8 cellular contexts compared by ENCODE assay signal in the genomic region with DNA sequence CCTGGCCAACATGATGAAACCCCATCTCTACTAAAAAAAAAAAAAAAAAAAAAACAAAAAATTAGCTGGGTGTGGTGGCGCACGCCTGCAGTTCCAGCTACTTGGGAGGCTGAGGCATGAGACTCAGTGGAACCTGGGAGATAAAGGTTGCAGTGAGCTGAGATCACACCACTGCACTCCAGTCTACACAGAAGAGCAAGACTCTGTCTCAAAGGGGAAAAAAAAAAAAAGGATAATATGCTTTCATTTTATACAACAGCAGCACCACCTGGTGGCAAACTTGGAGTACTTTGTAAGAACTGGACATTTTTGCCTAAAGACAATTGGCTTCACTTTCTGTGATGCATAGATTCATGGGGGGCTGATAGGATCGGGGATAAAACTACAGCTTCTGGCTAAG. TPM values are rescaled to one million over a fixed set of nuclear protein-coding genes. Genes with fewer than 3 reads are reported as not detected.
DNase-seq lines count a peak whose midpoint lies in the region; ATAC-seq, FAIRE-seq and TF ChIP-seq lines count a peak whose summit lies in the region.

No MANE protein-coding gene starts in this region.

- DNase-seq in DMS153 treated with DMSO at 0.1 percent for 48 hours (lab: John Stamatoyannopoulos, UW; ENCODE audit: unreplicated experiment) = peak; percentile 8
- peak; percentile 75 for DNase-seq in LHCN-M2 (ENCODE audit: low read depth)
- DNase-seq in SJCRH30 = peak; percentile 54 to 76
- peak; percentile 67 for DNase-seq in activated naive CD4-positive, alpha-beta T cell treated with anti-CD3 and anti-CD28 coated beads, Interleukin-2, amount 50 U/mL, for 16 hours
- DNase-seq in heart left ventricle = peak in 3 of 5 donors; percentile 44 to 67 (median 51)
- DNase-seq in small intestine = peak; percentile 80
- no peak for DNase-seq in 8988T

- no peak for TF ChIP-seq POLR2A in heart left ventricle (IDR thresholded peaks at IDR 0.05)
- no peak for TF ChIP-seq POLR2A in GM18505 (IDR thresholded peaks at IDR 0.05; ENCODE audit: borderline replicate concordance, extremely low read depth, insufficient read depth, insufficient read length)

- no peak overlapping the region for H3K4me3 ChIP-seq in SJCRH30
- H3K4me3 ChIP-seq in heart left ventricle = no peak overlapping the region
- no peak overlapping the region for H3K4me3 ChIP-seq in small intestine (ENCODE audit: low read depth in 1 of 2, low read length in 2 of 2)

- intact Hi-C loops in heart left ventricle (cut with DNase I) = loop anchor here (1.0 to 10.0 kb wide), 9 partner anchors 221 to 599 kb away; a partner anchor contains a TSS

- WGBS in heart left ventricle, 4 donors = 81 to 89% (median 84%) methylated on average over 3 of the region's 3 CpGs
- WGBS in small intestine, 3 donors = 69 to 78% (median 76%) methylated on average over 3 of the region's 3 CpGs

- no peak for FAIRE-seq in small intestine (lab: Jason Lieb, UNC)

- H3K27me3 ChIP-seq in SJCRH30 (no peaks in the 10 kb centered on the region), heart left ventricle (no peaks in the 10 kb centered on the region), small intestine (ENCODE audit: control insufficient read depth in 2 of 2, insufficient read depth in 2 of 2, low read length in 2 of 2) (no peaks in the 10 kb centered on the region)

- H3K27ac ChIP-seq in SJCRH30 = no peak overlapping the region
- no peak overlapping the region for H3K27ac ChIP-seq in heart left ventricle
- no peak overlapping the region for H3K27ac ChIP-seq in small intestine (ENCODE audit: low read depth in 1 of 2, low read length in 1 of 2)

- H3K9me3 ChIP-seq in SJCRH30 (replicated peaks) (no peaks in the 10 kb centered on the region), heart left ventricle (no peaks in the 10 kb centered on the region), small intestine (ENCODE audit: control insufficient read depth, low read depth) (no peaks in the 10 kb centered on the region)

- H3K36me3 ChIP-seq in SJCRH30 = peaks cover 20% of the 10 kb centered on the region
- H3K36me3 ChIP-seq in heart left ventricle = peaks cover 0 to 56% (median 30%) of the 10 kb centered on the region in 9 donors
- H3K36me3 ChIP-seq in small intestine (ENCODE audit: control insufficient read depth in 2 of 2, insufficient read depth in 2 of 2, low read length in 2 of 2) = peaks cover 3 to 4% of the 10 kb centered on the region in 2 donors

- H3K4me1 ChIP-seq in SJCRH30 (no peaks in the 10 kb centered on the region), heart left ventricle (peaks cover 0 to 19% (median 5%) of the 10 kb centered on the region in 12 donors), small intestine (ENCODE audit: control insufficient read depth in 2 of 2, insufficient read depth in 1 of 2, low read depth in 1 of 2, low read length in 1 of 2) (peaks cover 0 to 2% of the 10 kb centered on the region in 2 donors)

- ATAC-seq in heart left ventricle (peak in 2 of 4 donors; percentile 41 to 45), GM18505 (IDR thresholded peaks at IDR 0.05; ENCODE audit: unreplicated experiment) (no peak)

- TF ChIP-seq CTCF in heart left ventricle (IDR thresholded peaks at IDR 0.05) = peak; percentile 54 to 79 (median 71)

RNA-seq across cellular contexts. Expression of a gene that starts 8.5 kb away (rescaled TPM):
- 53.7 and 67.9 TPM in 2 replicates for total RNA-seq in LHCN-M2 (2014; rRNA removed)
- 85.6 TPM for polyA plus RNA-seq in LHCN-M2 (2012)
- 38.2 and 42.3 TPM in 2 replicates for total RNA-seq in SJCRH30 (2014; rRNA removed; shearing (Covaris generic))
- total RNA-seq in heart left ventricle = 10 to 100 TPM; 31.5 to 79.7 (median 57.2) TPM
- polyA plus RNA-seq in heart left ventricle = 10 to 100 TPM; 18.7 to 53.2 TPM
- 10 to 100 TPM; 62.4 to 81.9 (median 67.3) TPM for polyA plus RNA-seq in small intestine

RNA-seq across cellular contexts. Expression of a gene that starts 8.6 kb away (rescaled TPM):
- total RNA-seq in LHCN-M2 (2014; rRNA removed) (24.3 and 28.5 TPM in 2 replicates), heart left ventricle (10 to 100 TPM; 12.8 to 38.2 (median 28.3) TPM)
- polyA plus RNA-seq in LHCN-M2 (2012) = 43.6 TPM
- 23.8 and 31.4 TPM in 2 replicates for total RNA-seq in SJCRH30 (2014; rRNA removed; shearing (Covaris generic))
- polyA plus RNA-seq in heart left ventricle (10 to 100 TPM; 11.8 to 31.1 TPM), small intestine (10 to 100 TPM in 2 of 3 donors, 1 to 10 TPM in 1; 6.3 to 24.4 (median 13.8) TPM)

RNA-seq across cellular contexts. Expression of a gene that starts 18.4 kb away (rescaled TPM):
- total RNA-seq in LHCN-M2 (2014; rRNA removed) = 0.23 and 0.71 TPM in 2 replicates
- 0.17 TPM for polyA plus RNA-seq in LHCN-M2 (2012)
- total RNA-seq in SJCRH30 (2014; rRNA removed; shearing (Covaris generic)) = 0.08 and 0.25 TPM in 2 replicates
- total RNA-seq in heart left ventricle = 1 to 10 TPM in 2 of 9 donors, under 1 TPM in 7; 0.21 to 2.0 (median 0.48) TPM
- polyA plus RNA-seq in heart left ventricle = under 1 TPM; 0.27 to 0.72 TPM
- polyA plus RNA-seq in small intestine = 1 to 10 TPM in 2 of 3 donors, under 1 TPM in 1; 0.67 to 5.3 (median 1.1) TPM
